In the genomic region with DNA sequence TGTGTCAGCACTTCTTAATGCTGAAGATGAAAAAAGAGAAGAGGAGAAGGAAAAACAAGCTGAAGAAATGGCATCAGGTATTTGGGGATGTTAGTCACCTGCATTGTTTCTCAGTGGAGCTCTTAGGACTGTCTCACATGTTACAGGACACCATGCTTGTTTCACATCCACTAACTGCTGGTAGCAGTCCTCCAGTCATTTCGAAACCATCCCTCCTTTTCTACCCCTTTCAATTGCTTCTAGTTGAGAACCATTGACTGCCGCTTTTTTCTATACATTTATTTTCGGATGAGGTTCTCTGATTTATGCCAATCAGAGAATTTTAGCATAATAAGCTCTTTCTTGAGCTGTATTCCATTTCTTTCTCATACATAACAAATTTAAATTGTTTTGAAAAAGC, we compare ENCODE assay signal across 11 cellular contexts. TPM values are rescaled to one million over a fixed set of nuclear protein-coding genes. Genes with fewer than 3 reads are reported as not detected.
A peak's percentile ranks its signal among the peaks of the same experiment; 100 is the strongest.
DNase-seq lines count a peak whose midpoint lies in the region; ATAC-seq and TF ChIP-seq lines count a peak whose summit lies in the region.
"Had no signal": no experiment of that assay in that cellular context is flagged by ENCODE, and none has a peak within 500 bp of the region (broad histone marks: within the 10 kb centered on the region; RNA-seq: fewer than 3 reads in every experiment).

No MANE protein-coding gene starts in this region.

- no peak for TF ChIP-seq CTCF in SK-N-SH (IDR thresholded peaks at IDR 0.05)

- DNase-seq in memory B cell (ENCODE audit: low spot score in 2 of 2) (no peak), NOMO-1 (lab: John Stamatoyannopoulos, UW; ENCODE audit: unreplicated experiment in 2 of 2) (no peak), NCI-H524 (lab: John Stamatoyannopoulos, UW) (no peak), SK-N-SH (no peak)
- DNase-seq: activated CD8-positive, alpha-beta memory T cell treated with anti-CD3 and anti-CD28 coated beads, Interleukin-2, amount 50 U/mL, for 4 hours; GF-D8; RPMI8226 had no signal

- no peaks in the 10 kb centered on the region for H3K9me3 Mint-ChIP-seq in memory B cell

- H3K36me3 Mint-ChIP-seq in memory B cell, result peaks cover 40% of the 10 kb centered on the region

- CTCF ChIA-PET in SK-N-SH (lab: Yijun Ruan, JAX), result interaction anchor here (1.0 to 2.2 kb wide), 3 partner anchors 17 to 94 kb away, joined by 3 to 6 read pairs (median 5); no protein-coding TSS in a partner anchor

- POLR2A ChIA-PET in SK-N-SH (lab: Yijun Ruan, JAX), result no interaction called here

- peaks cover 16% of the 10 kb centered on the region for H3K4me1 Mint-ChIP-seq in memory B cell

- TF ChIP-seq RAD21 in SK-N-SH (IDR thresholded peaks at IDR 0.05; ENCODE audit: low read length), result no peak

- no peaks in the 10 kb centered on the region for H3K27me3 ChIP-seq in SK-N-SH (ENCODE audit: insufficient read depth)

- no peaks in the 10 kb centered on the region for H3K27me3 Mint-ChIP-seq in memory B cell

- ATAC-seq in GM18907 (IDR thresholded peaks at IDR 0.05; ENCODE audit: unreplicated experiment) (peak; percentile 100), GM21576 (IDR thresholded peaks at IDR 0.05; ENCODE audit: unreplicated experiment) (peak; percentile 100), HG03354 (IDR thresholded peaks at IDR 0.05; ENCODE audit: poor library complexity, severe bottlenecking, unreplicated experiment) (peak; percentile 100), memory B cell (ENCODE audit: low read depth) (peak; percentile 93)
- ATAC-seq: K562 had no signal

- 95% methylated on average over 3 of the region's 3 CpGs for WGBS in SK-N-SH (ENCODE audit: low lambda C conversion rate)

- no peak overlapping the region for H3K4me3 Mint-ChIP-seq in memory B cell

- H3K27ac Mint-ChIP-seq in memory B cell, result peak overlapping the region; percentile 58

- no peak overlapping the region for H3K9ac ChIP-seq in SK-N-SH

- no peak overlapping the region for H3K4me2 ChIP-seq in SK-N-SH

- H3K36me3 ChIP-seq in SK-N-SH (replicated peaks in 1 of 2; ENCODE audit: control insufficient read depth in 1 of 2, insufficient read depth in 2 of 2, low read length in 1 of 2), result peaks cover 37 to 52% of the 10 kb centered on the region in 2 experiments

- H3K9me2 ChIP-seq in SK-N-SH, result no peaks in the 10 kb centered on the region

- H2AFZ ChIP-seq in SK-N-SH (ENCODE audit: low read depth), result no peak overlapping the region

- H4K20me1 ChIP-seq in SK-N-SH (ENCODE audit: insufficient read depth), result no peaks in the 10 kb centered on the region

- H3K9me3 ChIP-seq in SK-N-SH, result no peaks in the 10 kb centered on the region

- peaks cover 21% of the 10 kb centered on the region for H3F3A ChIP-seq in SK-N-SH (replicated peaks; ENCODE audit: insufficient read depth)

- no peak for TF ChIP-seq EP300 in SK-N-SH (IDR thresholded peaks at IDR 0.05; ENCODE audit: borderline replicate concordance in 1 of 2, low read depth in 1 of 2, low read length in 1 of 2)

- no peak overlapping the region for H3K27ac ChIP-seq in SK-N-SH (ENCODE audit: low read depth in 2 of 2, low read length in 1 of 2)

- no peak overlapping the region for H3K4me3 ChIP-seq in SK-N-SH (ENCODE audit: low read depth in 2 of 2, low read length in 1 of 2)
- H3K4me3 ChIP-seq: K562 had no signal

- peaks cover 69% of the 10 kb centered on the region; the same call in 1 of the 2 replicates for H3K79me2 ChIP-seq in SK-N-SH (ENCODE audit: insufficient read depth)

- no peaks in the 10 kb centered on the region for H3K4me1 ChIP-seq in SK-N-SH (ENCODE audit: control insufficient read depth in 1 of 2, insufficient read depth in 2 of 2, low read depth in 1 of 2, low read length in 1 of 2)

TF ChIP-seq in SK-N-SH, 30 proteins besides CTCF, POLR2A, EP300 and RAD21:
- no peak for TF ChIP-seq MXI1 (IDR thresholded peaks at IDR 0.05; ENCODE audit: low read depth, low read length)
- no peak for TF ChIP-seq MEF2A (IDR thresholded peaks at IDR 0.05; ENCODE audit: borderline replicate concordance, low read depth)
- no peak for TF ChIP-seq TAF1 (IDR thresholded peaks at IDR 0.05; ENCODE audit: borderline replicate concordance, low read depth, low read length)
- TF ChIP-seq, protein P1, sequence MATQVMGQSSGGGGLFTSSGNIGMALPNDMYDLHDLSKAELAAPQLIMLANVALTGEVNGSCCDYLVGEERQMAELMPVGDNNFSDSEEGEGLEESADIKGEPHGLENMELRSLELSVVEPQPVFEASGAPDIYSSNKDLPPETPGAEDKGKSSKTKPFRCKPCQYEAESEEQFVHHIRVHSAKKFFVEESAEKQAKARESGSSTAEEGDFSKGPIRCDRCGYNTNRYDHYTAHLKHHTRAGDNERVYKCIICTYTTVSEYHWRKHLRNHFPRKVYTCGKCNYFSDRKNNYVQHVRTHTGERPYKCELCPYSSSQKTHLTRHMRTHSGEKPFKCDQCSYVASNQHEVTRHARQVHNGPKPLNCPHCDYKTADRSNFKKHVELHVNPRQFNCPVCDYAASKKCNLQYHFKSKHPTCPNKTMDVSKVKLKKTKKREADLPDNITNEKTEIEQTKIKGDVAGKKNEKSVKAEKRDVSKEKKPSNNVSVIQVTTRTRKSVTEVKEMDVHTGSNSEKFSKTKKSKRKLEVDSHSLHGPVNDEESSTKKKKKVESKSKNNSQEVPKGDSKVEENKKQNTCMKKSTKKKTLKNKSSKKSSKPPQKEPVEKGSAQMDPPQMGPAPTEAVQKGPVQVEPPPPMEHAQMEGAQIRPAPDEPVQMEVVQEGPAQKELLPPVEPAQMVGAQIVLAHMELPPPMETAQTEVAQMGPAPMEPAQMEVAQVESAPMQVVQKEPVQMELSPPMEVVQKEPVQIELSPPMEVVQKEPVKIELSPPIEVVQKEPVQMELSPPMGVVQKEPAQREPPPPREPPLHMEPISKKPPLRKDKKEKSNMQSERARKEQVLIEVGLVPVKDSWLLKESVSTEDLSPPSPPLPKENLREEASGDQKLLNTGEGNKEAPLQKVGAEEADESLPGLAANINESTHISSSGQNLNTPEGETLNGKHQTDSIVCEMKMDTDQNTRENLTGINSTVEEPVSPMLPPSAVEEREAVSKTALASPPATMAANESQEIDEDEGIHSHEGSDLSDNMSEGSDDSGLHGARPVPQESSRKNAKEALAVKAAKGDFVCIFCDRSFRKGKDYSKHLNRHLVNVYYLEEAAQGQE (IDR thresholded peaks at IDR 0.05; ENCODE audit: low read depth, low read length), result no peak
- TF ChIP-seq YY1 (IDR thresholded peaks at IDR 0.05; ENCODE audit: low read depth), result no peak
- no peak for TF ChIP-seq GABPA (IDR thresholded peaks at IDR 0.05; ENCODE audit: low read depth)
- TF ChIP-seq, protein P2, sequence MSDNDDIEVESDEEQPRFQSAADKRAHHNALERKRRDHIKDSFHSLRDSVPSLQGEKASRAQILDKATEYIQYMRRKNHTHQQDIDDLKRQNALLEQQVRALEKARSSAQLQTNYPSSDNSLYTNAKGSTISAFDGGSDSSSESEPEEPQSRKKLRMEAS (IDR thresholded peaks at IDR 0.05; ENCODE audit: low read depth), result no peak
- TF ChIP-seq TCF12 (IDR thresholded peaks at IDR 0.05), result no peak
- TF ChIP-seq FOSL2 (IDR thresholded peaks at IDR 0.05; ENCODE audit: borderline replicate concordance, low read depth), result no peak
- TF ChIP-seq, protein P3, sequence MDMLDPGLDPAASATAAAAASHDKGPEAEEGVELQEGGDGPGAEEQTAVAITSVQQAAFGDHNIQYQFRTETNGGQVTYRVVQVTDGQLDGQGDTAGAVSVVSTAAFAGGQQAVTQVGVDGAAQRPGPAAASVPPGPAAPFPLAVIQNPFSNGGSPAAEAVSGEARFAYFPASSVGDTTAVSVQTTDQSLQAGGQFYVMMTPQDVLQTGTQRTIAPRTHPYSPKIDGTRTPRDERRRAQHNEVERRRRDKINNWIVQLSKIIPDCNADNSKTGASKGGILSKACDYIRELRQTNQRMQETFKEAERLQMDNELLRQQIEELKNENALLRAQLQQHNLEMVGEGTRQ (IDR thresholded peaks at IDR 0.05; ENCODE audit: borderline replicate concordance, low read depth, low read length), result no peak
- TF ChIP-seq EZH2phosphoT487 (IDR thresholded peaks at IDR 0.05; ENCODE audit: borderline replicate concordance, low read depth), result no peak
- TF ChIP-seq JUND (IDR thresholded peaks at IDR 0.05), result no peak
- no peak for TF ChIP-seq RFX5 (IDR thresholded peaks at IDR 0.05; ENCODE audit: low read length)
- no peak for TF ChIP-seq CHD2 (IDR thresholded peaks at IDR 0.05; ENCODE audit: low read length, partially characterized antibody)

RNA-seq across cellular contexts. Expression of a gene that starts 21.5 kb away (rescaled TPM):
- 20.1 and 32.3 TPM in 2 replicates for polyA plus RNA-seq in SK-N-SH (2012; rRNA removed)
- polyA plus RNA-seq in SK-N-SH (2012; cell fraction: cytosol; rRNA removed), result 27.8 and 30.5 TPM in 2 replicates
- 18.5 and 36.1 TPM in 2 replicates for polyA plus RNA-seq in SK-N-SH (2012; cell fraction: nucleus; rRNA removed)

RNA-seq across cellular contexts. Expression of a gene that starts 51.2 kb away (rescaled TPM):
- 0.46 and 0.62 TPM in 2 replicates for polyA plus RNA-seq in SK-N-SH (2012; rRNA removed)
- polyA plus RNA-seq in SK-N-SH (2012; cell fraction: cytosol; rRNA removed), result 0.66 and 0.93 TPM in 2 replicates
- 0.26 and 0.57 TPM in 2 replicates for polyA plus RNA-seq in SK-N-SH (2012; cell fraction: nucleus; rRNA removed)
